Comparison of ENCODE assay signal across 5 cellular contexts in genomic region chr16:78484509-78485058, GRCh38.
"Had no signal": no experiment of that assay in that cellular context is flagged by ENCODE, and none has a peak within 500 bp of the region (broad histone marks: within the 10 kb centered on the region; RNA-seq: fewer than 3 reads in every experiment).

No MANE protein-coding gene starts in this region.

- H3K27ac ChIP-seq: GM23248 had no signal

- DNase-seq: GM23248, GOT3, H7, HFFc6 had no signal

- H3K36me3 ChIP-seq: HAP-1 had no signal

- H3K4me1 ChIP-seq: HAP-1 had no signal

- H2AFZ ChIP-seq: GM23248 had no signal

- H3K4me3 ChIP-seq: GM23248, HAP-1 had no signal

- H3K9me3 ChIP-seq: HAP-1 had no signal

- H3K9ac ChIP-seq: GM23248 had no signal
